19 cellular contexts compared by ENCODE assay signal in genomic region chr13:113053801-113054604, GRCh38. TPM values are rescaled to one million over a fixed set of nuclear protein-coding genes. Genes with fewer than 3 reads are reported as not detected.
"Had no signal": no experiment of that assay in that cellular context is flagged by ENCODE, and none has a peak within 500 bp of the region (broad histone marks: within the 10 kb centered on the region; RNA-seq: fewer than 3 reads in every experiment).

No MANE protein-coding gene starts in this region.

- H3K27me3 ChIP-seq: body of pancreas, colonic mucosa, testis had no signal

- H3K27ac Mint-ChIP-seq: activated B cell treated with CpG ODN at 0.5 μM for 24 hours; activated CD4-positive, alpha-beta memory T cell treated with anti-CD3 and anti-CD28 coated beads for 36 hours; activated naive CD8-positive, alpha-beta T cell treated with anti-CD3 and anti-CD28 coated beads, Interleukin-2, amount 10 ng/mL, durations not matched to agents 7 days and 5 days; stimulated activated naive CD8-positive, alpha-beta T cell treated with anti-CD3 and anti-CD28 coated beads, Interleukin-15, amount 100 ng/mL, for 72 hours; type B pancreatic cell had no signal

- H3K36me3 Mint-ChIP-seq: activated CD4-positive, alpha-beta memory T cell treated with anti-CD3 and anti-CD28 coated beads for 36 hours; activated naive CD8-positive, alpha-beta T cell treated with anti-CD3 and anti-CD28 coated beads, Interleukin-2, amount 10 ng/mL, durations not matched to agents 7 days and 5 days had no signal

- H3K9me3 ChIP-seq: body of pancreas, colonic mucosa, prostate gland, testis had no signal

- DNase-seq: activated B cell treated with CpG ODN at 0.5 μM for 24 hours; activated CD4-positive, alpha-beta memory T cell treated with anti-CD3 and anti-CD28 coated beads for 36 hours; activated CD4-positive, alpha-beta T cell treated with anti-CD3 and anti-CD28 coated beads for 4 hours; activated naive CD8-positive, alpha-beta T cell treated with anti-CD3 and anti-CD28 coated beads, Interleukin-2, amount 10 ng/mL, durations not matched to agents 7 days and 5 days; amygdala; body of pancreas; colonic mucosa; foreskin keratinocyte; hippocampal formation; islet precursor cell; stimulated activated CD4-positive, alpha-beta T cell treated with anti-CD3 and anti-CD28 coated beads, Interleukin-15, amount 100 ng/mL, for 24 hours; stimulated activated CD4-positive, alpha-beta T cell treated with anti-CD3 and anti-CD28 coated beads, Interleukin-2, amount 100 ng/mL, for 48 hours; stimulated activated naive CD8-positive, alpha-beta T cell treated with anti-CD3 and anti-CD28 coated beads, Interleukin-15, amount 100 ng/mL, for 72 hours; testis had no signal

- H3K4me1 Mint-ChIP-seq: activated B cell treated with CpG ODN at 0.5 μM for 24 hours; activated naive CD8-positive, alpha-beta T cell treated with anti-CD3 and anti-CD28 coated beads, Interleukin-2, amount 10 ng/mL, durations not matched to agents 7 days and 5 days; stimulated activated naive CD8-positive, alpha-beta T cell treated with anti-CD3 and anti-CD28 coated beads, Interleukin-15, amount 100 ng/mL, for 72 hours had no signal

- H3K9me3 Mint-ChIP-seq: activated B cell treated with CpG ODN at 0.5 μM for 24 hours; activated CD4-positive, alpha-beta memory T cell treated with anti-CD3 and anti-CD28 coated beads for 36 hours; activated naive CD8-positive, alpha-beta T cell treated with anti-CD3 and anti-CD28 coated beads, Interleukin-2, amount 10 ng/mL, durations not matched to agents 7 days and 5 days; stimulated activated naive CD8-positive, alpha-beta T cell treated with anti-CD3 and anti-CD28 coated beads, Interleukin-15, amount 100 ng/mL, for 72 hours; type B pancreatic cell had no signal

- H3K4me3 ChIP-seq: body of pancreas, colonic mucosa, prostate gland, testis had no signal

- H3K27me3 Mint-ChIP-seq: activated B cell treated with CpG ODN at 0.5 μM for 24 hours; activated CD4-positive, alpha-beta memory T cell treated with anti-CD3 and anti-CD28 coated beads for 36 hours; activated naive CD8-positive, alpha-beta T cell treated with anti-CD3 and anti-CD28 coated beads, Interleukin-2, amount 10 ng/mL, durations not matched to agents 7 days and 5 days; stimulated activated naive CD8-positive, alpha-beta T cell treated with anti-CD3 and anti-CD28 coated beads, Interleukin-15, amount 100 ng/mL, for 72 hours had no signal

- H3K27ac ChIP-seq: body of pancreas, colonic mucosa, foreskin keratinocyte, prostate gland, testis had no signal

- ATAC-seq: body of pancreas; foreskin keratinocyte; left lobe of liver; right cardiac atrium; stimulated activated naive CD8-positive, alpha-beta T cell treated with anti-CD3 and anti-CD28 coated beads, Interleukin-15, amount 100 ng/mL, for 72 hours had no signal

- H3K4me3 Mint-ChIP-seq: activated B cell treated with CpG ODN at 0.5 μM for 24 hours; activated CD4-positive, alpha-beta memory T cell treated with anti-CD3 and anti-CD28 coated beads for 36 hours; activated naive CD8-positive, alpha-beta T cell treated with anti-CD3 and anti-CD28 coated beads, Interleukin-2, amount 10 ng/mL, durations not matched to agents 7 days and 5 days; stimulated activated naive CD8-positive, alpha-beta T cell treated with anti-CD3 and anti-CD28 coated beads, Interleukin-15, amount 100 ng/mL, for 72 hours; type B pancreatic cell had no signal

- H3K4me1 ChIP-seq: body of pancreas, colonic mucosa, foreskin keratinocyte, prostate gland had no signal

- H3K36me3 ChIP-seq: colonic mucosa, prostate gland had no signal

RNA-seq across cellular contexts. Expression of gene F7, which starts 51.6 kb away (rescaled TPM):
- total RNA-seq: activated B cell treated with CpG ODN at 0.5 μM for 24 hours, body of pancreas, fibroblast of lung, foreskin keratinocyte had no signal
- polyA plus RNA-seq: fibroblast of lung, foreskin keratinocyte, right cardiac atrium had no signal
